ENCODE assay signal across 2 cellular contexts in genomic region chr4:176925962-176926361, GRCh38.
TF ChIP-seq lines count a peak whose summit lies in the region.

No MANE protein-coding gene starts in this region.

TF ChIP-seq in SK-N-SH, 30 proteins besides CTCF, POLR2A, EP300 and RAD21 (continued from another document):
- TF ChIP-seq ZBTB33 (IDR thresholded peaks at IDR 0.05; ENCODE audit: borderline replicate concordance, low read depth) (no peak), CHD2 (IDR thresholded peaks at IDR 0.05; ENCODE audit: low read length, partially characterized antibody) (no peak), RCOR1 (IDR thresholded peaks at IDR 0.05; ENCODE audit: low read length) (no peak), MXI1 (IDR thresholded peaks at IDR 0.05; ENCODE audit: low read depth, low read length) (no peak), TAF1 (IDR thresholded peaks at IDR 0.05; ENCODE audit: borderline replicate concordance, low read depth, low read length) (no peak), NFIC (IDR thresholded peaks at IDR 0.05; ENCODE audit: borderline replicate concordance) (no peak), SMC3 (IDR thresholded peaks at IDR 0.05; ENCODE audit: low read depth, low read length) (no peak), YY1 (IDR thresholded peaks at IDR 0.05; ENCODE audit: low read depth) (no peak), REST (IDR thresholded peaks at IDR 0.05; ENCODE audit: low read depth, low read length) (no peak)
- TF ChIP-seq, protein P1, sequence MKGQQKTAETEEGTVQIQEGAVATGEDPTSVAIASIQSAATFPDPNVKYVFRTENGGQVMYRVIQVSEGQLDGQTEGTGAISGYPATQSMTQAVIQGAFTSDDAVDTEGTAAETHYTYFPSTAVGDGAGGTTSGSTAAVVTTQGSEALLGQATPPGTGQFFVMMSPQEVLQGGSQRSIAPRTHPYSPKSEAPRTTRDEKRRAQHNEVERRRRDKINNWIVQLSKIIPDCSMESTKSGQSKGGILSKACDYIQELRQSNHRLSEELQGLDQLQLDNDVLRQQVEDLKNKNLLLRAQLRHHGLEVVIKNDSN (IDR thresholded peaks at IDR 0.05; ENCODE audit: borderline replicate concordance, low read depth), result no peak
- TF ChIP-seq, protein P2, sequence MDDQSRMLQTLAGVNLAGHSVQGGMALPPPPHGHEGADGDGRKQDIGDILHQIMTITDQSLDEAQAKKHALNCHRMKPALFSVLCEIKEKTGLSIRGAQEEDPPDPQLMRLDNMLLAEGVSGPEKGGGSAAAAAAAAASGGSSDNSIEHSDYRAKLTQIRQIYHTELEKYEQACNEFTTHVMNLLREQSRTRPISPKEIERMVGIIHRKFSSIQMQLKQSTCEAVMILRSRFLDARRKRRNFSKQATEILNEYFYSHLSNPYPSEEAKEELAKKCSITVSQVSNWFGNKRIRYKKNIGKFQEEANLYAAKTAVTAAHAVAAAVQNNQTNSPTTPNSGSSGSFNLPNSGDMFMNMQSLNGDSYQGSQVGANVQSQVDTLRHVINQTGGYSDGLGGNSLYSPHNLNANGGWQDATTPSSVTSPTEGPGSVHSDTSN (IDR thresholded peaks at IDR 0.05), result no peak
- TF ChIP-seq, protein P3, sequence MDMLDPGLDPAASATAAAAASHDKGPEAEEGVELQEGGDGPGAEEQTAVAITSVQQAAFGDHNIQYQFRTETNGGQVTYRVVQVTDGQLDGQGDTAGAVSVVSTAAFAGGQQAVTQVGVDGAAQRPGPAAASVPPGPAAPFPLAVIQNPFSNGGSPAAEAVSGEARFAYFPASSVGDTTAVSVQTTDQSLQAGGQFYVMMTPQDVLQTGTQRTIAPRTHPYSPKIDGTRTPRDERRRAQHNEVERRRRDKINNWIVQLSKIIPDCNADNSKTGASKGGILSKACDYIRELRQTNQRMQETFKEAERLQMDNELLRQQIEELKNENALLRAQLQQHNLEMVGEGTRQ (IDR thresholded peaks at IDR 0.05; ENCODE audit: borderline replicate concordance, low read depth, low read length), result no peak

TF ChIP-seq in SK-N-SH treated with all-trans-retinoic acid at 6 μM for 48 hours, 23 proteins besides CTCF, POLR2A, EP300 and RAD21 (continued from another document):
- TF ChIP-seq, protein P4, sequence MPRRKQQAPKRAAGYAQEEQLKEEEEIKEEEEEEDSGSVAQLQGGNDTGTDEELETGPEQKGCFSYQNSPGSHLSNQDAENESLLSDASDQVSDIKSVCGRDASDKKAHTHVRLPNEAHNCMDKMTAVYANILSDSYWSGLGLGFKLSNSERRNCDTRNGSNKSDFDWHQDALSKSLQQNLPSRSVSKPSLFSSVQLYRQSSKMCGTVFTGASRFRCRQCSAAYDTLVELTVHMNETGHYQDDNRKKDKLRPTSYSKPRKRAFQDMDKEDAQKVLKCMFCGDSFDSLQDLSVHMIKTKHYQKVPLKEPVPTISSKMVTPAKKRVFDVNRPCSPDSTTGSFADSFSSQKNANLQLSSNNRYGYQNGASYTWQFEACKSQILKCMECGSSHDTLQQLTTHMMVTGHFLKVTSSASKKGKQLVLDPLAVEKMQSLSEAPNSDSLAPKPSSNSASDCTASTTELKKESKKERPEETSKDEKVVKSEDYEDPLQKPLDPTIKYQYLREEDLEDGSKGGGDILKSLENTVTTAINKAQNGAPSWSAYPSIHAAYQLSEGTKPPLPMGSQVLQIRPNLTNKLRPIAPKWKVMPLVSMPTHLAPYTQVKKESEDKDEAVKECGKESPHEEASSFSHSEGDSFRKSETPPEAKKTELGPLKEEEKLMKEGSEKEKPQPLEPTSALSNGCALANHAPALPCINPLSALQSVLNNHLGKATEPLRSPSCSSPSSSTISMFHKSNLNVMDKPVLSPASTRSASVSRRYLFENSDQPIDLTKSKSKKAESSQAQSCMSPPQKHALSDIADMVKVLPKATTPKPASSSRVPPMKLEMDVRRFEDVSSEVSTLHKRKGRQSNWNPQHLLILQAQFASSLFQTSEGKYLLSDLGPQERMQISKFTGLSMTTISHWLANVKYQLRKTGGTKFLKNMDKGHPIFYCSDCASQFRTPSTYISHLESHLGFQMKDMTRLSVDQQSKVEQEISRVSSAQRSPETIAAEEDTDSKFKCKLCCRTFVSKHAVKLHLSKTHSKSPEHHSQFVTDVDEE (CRISPR knock-in tag; IDR thresholded peaks at IDR 0.05), result no peak
- no peak for TF ChIP-seq RARB (CRISPR knock-in tag; IDR thresholded peaks at IDR 0.05)
- TF ChIP-seq ESRRG (CRISPR knock-in tag; IDR thresholded peaks at IDR 0.05), result no peak
- no peak for TF ChIP-seq PATZ1 (CRISPR knock-in tag; IDR thresholded peaks at IDR 0.05; ENCODE audit: borderline replicate concordance)
- TF ChIP-seq ZNF565 (CRISPR knock-in tag; conservative IDR thresholded peaks at IDR 0.05; ENCODE audit: low read depth), result no peak
- no peak for TF ChIP-seq CSDC2 (CRISPR knock-in tag; IDR thresholded peaks at IDR 0.05)
- no peak for TF ChIP-seq ZNF70 (CRISPR knock-in tag; IDR thresholded peaks at IDR 0.05)
- no peak for TF ChIP-seq ZC3H10 (CRISPR knock-in tag; IDR thresholded peaks at IDR 0.05)
- no peak for TF ChIP-seq ZFP30 (CRISPR knock-in tag; IDR thresholded peaks at IDR 0.05)
- no peak for TF ChIP-seq PPARA (CRISPR knock-in tag; IDR thresholded peaks at IDR 0.05; ENCODE audit: borderline replicate concordance)
- TF ChIP-seq GLIS3 (CRISPR knock-in tag; IDR thresholded peaks at IDR 0.05), result no peak
TF ChIP-seq in SK-N-SH treated with all-trans-retinoic acid at 6 μM for 48 hours: peak in this region for 0.
